ENCODE assay signal across 8 cellular contexts in genomic region chr5:139808481-139809330, GRCh38. TPM values are rescaled to one million over a fixed set of nuclear protein-coding genes. Genes with fewer than 3 reads are reported as not detected.
A peak's percentile ranks its signal among the peaks of the same experiment; 100 is the strongest.
DNase-seq lines count a peak whose midpoint lies in the region; ATAC-seq and TF ChIP-seq lines count a peak whose summit lies in the region.

No MANE protein-coding gene starts in this region.

- no peak overlapping the region for H3K27ac Mint-ChIP-seq in activated CD4-positive, alpha-beta memory T cell treated with anti-CD3 and anti-CD28 coated beads, Interleukin-2, amount 10 ng/mL, durations not matched to agents 7 days and 5 days

- no TSS peak for BruUV-seq in HCT116 (replicated peaks; lab: Mats Ljungman, UMichigan)

- H3K9me3 Mint-ChIP-seq in activated CD4-positive, alpha-beta memory T cell treated with anti-CD3 and anti-CD28 coated beads, Interleukin-2, amount 10 ng/mL, durations not matched to agents 7 days and 5 days = no peaks in the 10 kb centered on the region

- H3K36me3 Mint-ChIP-seq in activated CD4-positive, alpha-beta memory T cell treated with anti-CD3 and anti-CD28 coated beads, Interleukin-2, amount 10 ng/mL, durations not matched to agents 7 days and 5 days (ENCODE audit: low read depth) = no peaks in the 10 kb centered on the region

- WGBS in body of pancreas, 2 donors = 50 to 57% methylated on average over 16 to 19 of the region's 19 CpGs

- H3K4me3 ChIP-seq in HCT116 (replicated peaks in 1 of 2; ENCODE audit: low read depth in 1 of 2, low read length in 2 of 2) (no peak overlapping the region), body of pancreas (no peak overlapping the region)

- DNase-seq in HCT116 (ENCODE audit: low read depth, low spot score) (no peak), iris pigment epithelial cell (ENCODE audit: low read depth) (peak; percentile 28), NCI-H2107 (lab: John Stamatoyannopoulos, UW) (no peak), body of pancreas (no peak), SKM-1 (lab: John Stamatoyannopoulos, UW; ENCODE audit: unreplicated experiment) (no peak)
- DNase-seq in activated CD4-positive, alpha-beta memory T cell treated with anti-CD3 and anti-CD28 coated beads, Interleukin-2, amount 10 ng/mL, durations not matched to agents 7 days and 5 days = peak; percentile 52

- ATAC-seq in HCT116 (peak; percentile 90), GM21723 (IDR thresholded peaks at IDR 0.05; ENCODE audit: unreplicated experiment) (no peak), body of pancreas (no peak)

- intact Hi-C loops in HCT116 (cut with micrococcal nuclease) (no loop called here), body of pancreas (cut with DNase I) (no loop called here)

- TF ChIP-seq CTCF in 22Rv1 (IDR thresholded peaks at IDR 0.05) (peak; percentile 11; the same call in 1 of the 2 replicates), HCT116 (IDR thresholded peaks at IDR 0.05 in 2 of 3, conservative IDR thresholded peaks at IDR 0.05 in 1 of 3; ENCODE audit: borderline replicate concordance in 1 of 3, insufficient read depth in 1 of 3, low read depth in 2 of 3, low read length in 2 of 3) (no peak), body of pancreas (IDR thresholded peaks at IDR 0.05) (no peak)

- H3K79me2 ChIP-seq in HCT116 (ENCODE audit: insufficient read depth, low read length) = no peaks in the 10 kb centered on the region

- no peak overlapping the region for H3K4me2 ChIP-seq in HCT116 (ENCODE audit: low read length)

- H3K27ac ChIP-seq in 22Rv1 (no peak overlapping the region), HCT116 (ENCODE audit: low read depth, low read length) (no peak overlapping the region), body of pancreas (no peak overlapping the region)

- H3K9ac ChIP-seq in HCT116 (ENCODE audit: low read length) = no peak overlapping the region

- POLR2A ChIA-PET in HCT116 (lab: Charles Lee) = no interaction called here
- POLR2A ChIA-PET in activated CD4-positive, alpha-beta memory T cell treated with anti-CD3 and anti-CD28 coated beads, Interleukin-2, amount 10 ng/mL, durations not matched to agents 7 days and 5 days (lab: Charles Lee) = no interaction called here

- peaks cover 1% of the 10 kb centered on the region for H3K27me3 Mint-ChIP-seq in activated CD4-positive, alpha-beta memory T cell treated with anti-CD3 and anti-CD28 coated beads, Interleukin-2, amount 10 ng/mL, durations not matched to agents 7 days and 5 days

- no peak overlapping the region for H3K4me3 Mint-ChIP-seq in activated CD4-positive, alpha-beta memory T cell treated with anti-CD3 and anti-CD28 coated beads, Interleukin-2, amount 10 ng/mL, durations not matched to agents 7 days and 5 days

- CTCF ChIA-PET in HCT116 (lab: Charles Lee) = no interaction called here
- CTCF ChIA-PET in activated CD4-positive, alpha-beta memory T cell treated with anti-CD3 and anti-CD28 coated beads, Interleukin-2, amount 10 ng/mL, durations not matched to agents 7 days and 5 days (lab: Charles Lee) = no interaction called here

- H3K4me1 Mint-ChIP-seq in activated CD4-positive, alpha-beta memory T cell treated with anti-CD3 and anti-CD28 coated beads, Interleukin-2, amount 10 ng/mL, durations not matched to agents 7 days and 5 days = no peaks in the 10 kb centered on the region

- RAD21 ChIA-PET in HCT116 (lab: Charles Lee; ENCODE audit: low non-redundant PET in 1 of 2, low total read pairs in 2 of 2, uncharacterized antibody in 2 of 2, unreplicated experiment in 2 of 2) = no interaction called here

- no peaks in the 10 kb centered on the region for H4K20me1 ChIP-seq in HCT116 (ENCODE audit: insufficient read depth)

- no peak for TF ChIP-seq RAD21 in HCT116 (IDR thresholded peaks at IDR 0.05; ENCODE audit: low read depth)

- no peaks in the 10 kb centered on the region for H3K9me2 ChIP-seq in HCT116 (ENCODE audit: insufficient read depth)

- H3K27me3 ChIP-seq in HCT116 (ENCODE audit: insufficient read depth, low read length) = peaks cover 5% of the 10 kb centered on the region; the same call in 1 of the 2 replicates
- no peaks in the 10 kb centered on the region for H3K27me3 ChIP-seq in body of pancreas

- H2AFZ ChIP-seq in HCT116 (ENCODE audit: low read depth, low read length, poor library complexity, severe bottlenecking) = no peak overlapping the region

- H3K36me3 ChIP-seq in HCT116 (ENCODE audit: control insufficient read depth in 1 of 2, insufficient read depth in 2 of 2, low read length in 2 of 2) (no peaks in the 10 kb centered on the region), body of pancreas (replicated peaks in 1 of 2; ENCODE audit: insufficient read depth in 1 of 2, low read depth in 2 of 2) (no peaks in the 10 kb centered on the region)

- H3K4me1 ChIP-seq in HCT116 (ENCODE audit: control insufficient read depth in 1 of 2, insufficient read depth in 2 of 2, low read length in 2 of 2) (no peaks in the 10 kb centered on the region), body of pancreas (no peaks in the 10 kb centered on the region)

- TF ChIP-seq POLR2A in HCT116 (IDR thresholded peaks at IDR 0.05; ENCODE audit: borderline replicate concordance, extremely low read depth, insufficient read depth, insufficient read length) (no peak), body of pancreas (IDR thresholded peaks at IDR 0.05) (no peak)

- no peaks in the 10 kb centered on the region for H3K9me3 ChIP-seq in HCT116 (ENCODE audit: control insufficient read depth in 1 of 2, insufficient read depth in 1 of 2, low read depth in 1 of 2, low read length in 2 of 2)
- no peaks in the 10 kb centered on the region for H3K9me3 ChIP-seq in body of pancreas

TF ChIP-seq in HCT116, 20 proteins besides CTCF, POLR2A, EP300 and RAD21:
- TF ChIP-seq JUND (IDR thresholded peaks at IDR 0.05) (no peak), EZH2 (IDR thresholded peaks at IDR 0.05) (no peak), ZNF274 (IDR thresholded peaks at IDR 0.05; ENCODE audit: low read depth, low read length) (no peak), REST (IDR thresholded peaks at IDR 0.05; ENCODE audit: low read depth) (peak; percentile 91)

RNA-seq across cellular contexts. Expression of gene PSD2, which starts 13.1 kb away (rescaled TPM):
- total RNA-seq in HCT116 (2021; ENCODE audit: unreplicated experiment) (0.79 TPM), body of pancreas (under 1 TPM in 1 of 2 donors, not detected in 1; 0.52 TPM)
- polyA plus RNA-seq in HCT116 (2012) = 0.25 and 0.29 TPM in 2 replicates
- total RNA-seq in activated CD4-positive, alpha-beta memory T cell treated with anti-CD3 and anti-CD28 coated beads, Interleukin-2, amount 10 ng/mL, durations not matched to agents 7 days and 5 days = not detected

Comparison
In these comparisons a context has a peak if more than half of its experiments do, and no peak if none do; other contexts are left out.
1. DNase-seq: peak in activated CD4-positive, alpha-beta memory T cell treated with anti-CD3 and anti-CD28 coated beads, Interleukin-2, amount 10 ng/mL, durations not matched to agents 7 days and 5 days (single experiment) and iris pigment epithelial cell (single experiment); none in HCT116 (single experiment), NCI-H2107 (single experiment), body of pancreas (0 of 4) and SKM-1 (single experiment).